In genomic region chr1:31700468-31701136, GRCh38 we compare ENCODE assay signal across 10 cellular contexts. TPM values are rescaled to one million over a fixed set of nuclear protein-coding genes. Genes with fewer than 3 reads are reported as not detected.
A peak's percentile ranks its signal among the peaks of the same experiment; 100 is the strongest.
DNase-seq lines count a peak whose midpoint lies in the region; ATAC-seq, FAIRE-seq and TF ChIP-seq lines count a peak whose summit lies in the region.
"Had no signal": no experiment of that assay in that cellular context is flagged by ENCODE, and none has a peak within 500 bp of the region (broad histone marks: within the 10 kb centered on the region; RNA-seq: fewer than 3 reads in every experiment).

No MANE protein-coding gene starts in this region.

- H3K9me3 ChIP-seq in psoas muscle, result no peaks in the 10 kb centered on the region
- H3K9me3 ChIP-seq: left lung had no signal

- no peak for FAIRE-seq in GM12892 (lab: Jason Lieb, UNC)

- H3K27me3 Mint-ChIP-seq in IgD-negative memory B cell, result peaks cover 21% of the 10 kb centered on the region

- peaks cover 19% of the 10 kb centered on the region for H3K4me1 ChIP-seq in psoas muscle

- DNase-seq in AG09309 (ENCODE audit: low read depth), result no peak
- DNase-seq in coronary artery (ENCODE audit: low spot score), result no peak
- DNase-seq in psoas muscle, result no peak
- DNase-seq in DMS153 treated with DMSO at 0.1 percent for 48 hours (lab: John Stamatoyannopoulos, UW; ENCODE audit: unreplicated experiment), result no peak
- DNase-seq in cerebellar nuclear complex (lab: John Stamatoyannopoulos, UW), result no peak
- no peak for DNase-seq in GM12892 (ENCODE audit: insufficient read length)

- TF ChIP-seq POLR2A in GM12892 (IDR thresholded peaks at IDR 0.05; ENCODE audit: low read depth, low read length), result no peak

- TF ChIP-seq CTCF in AG09309 (IDR thresholded peaks at IDR 0.05; ENCODE audit: control insufficient read depth, insufficient read depth, low read depth, low read length, missing control alignments) (no peak), coronary artery (IDR thresholded peaks at IDR 0.05) (no peak), psoas muscle (IDR thresholded peaks at IDR 0.05) (no peak)

- peak overlapping the region in 2 of 3 donors; percentile 80 to 84 for H3K27ac Mint-ChIP-seq in IgD-negative memory B cell
- H3K27ac Mint-ChIP-seq: endodermal cell had no signal

- peaks cover 17 to 26% (median 23%) of the 10 kb centered on the region in 3 donors for H3K4me1 Mint-ChIP-seq in IgD-negative memory B cell

- peak overlapping the region; percentile 85 for H3K4me3 ChIP-seq in AG09309 (ENCODE audit: control insufficient read depth, low read depth, low read length)
- peak overlapping the region; percentile 74 for H3K4me3 ChIP-seq in coronary artery
- no peak overlapping the region for H3K4me3 ChIP-seq in psoas muscle
- H3K4me3 ChIP-seq: left lung had no signal

- no peaks in the 10 kb centered on the region for H3K36me3 Mint-ChIP-seq in IgD-negative memory B cell

- ATAC-seq in psoas muscle (no peak), HG02970 (IDR thresholded peaks at IDR 0.05; ENCODE audit: low FRiP score, unreplicated experiment) (no peak)

- H3K9me3 Mint-ChIP-seq in IgD-negative memory B cell, result no peaks in the 10 kb centered on the region
- H3K9me3 Mint-ChIP-seq: endodermal cell had no signal

- no peaks in the 10 kb centered on the region for H3K27me3 ChIP-seq in psoas muscle (ENCODE audit: insufficient read depth in 3 of 3, low read length in 2 of 3)

- H3K27ac ChIP-seq in coronary artery (peak overlapping the region; percentile 79 to 97), psoas muscle (peak overlapping the region; percentile 56)

- peak overlapping the region in 1 of 4 donors; percentile 17 for H3K4me3 Mint-ChIP-seq in IgD-negative memory B cell
- H3K4me3 Mint-ChIP-seq: endodermal cell had no signal

- WGBS in psoas muscle, 3 donors, result 58 to 61% (median 59%) methylated on average over 7 of the region's 7 CpGs

- intact Hi-C loops in psoas muscle (cut with DNase I), result no loop called here

- H3K36me3 ChIP-seq in psoas muscle (ENCODE audit: insufficient read depth in 1 of 2, low read depth in 1 of 2), result no peaks in the 10 kb centered on the region
- H3K36me3 ChIP-seq: left lung had no signal

RNA-seq across cellular contexts. Expression of gene COL16A1, which starts 3.2 kb away (rescaled TPM):
- polyA plus RNA-seq in IgD-negative memory B cell (not detected), psoas muscle (1 to 10 TPM; 2.9 to 4.1 (median 3.5) TPM)
- 10 to 100 TPM in 1 of 4 donors, 1 to 10 TPM in 3; 6.1 to 14.2 (median 8.4) TPM for total RNA-seq in psoas muscle
- 0.36 TPM for polyA plus RNA-seq in GM12892 (2012; ENCODE audit: missing spikeins)

RNA-seq across cellular contexts. Expression of gene PEF1, which starts 55.9 kb away (rescaled TPM):
- polyA plus RNA-seq in IgD-negative memory B cell (79.2 TPM), psoas muscle (10 to 100 TPM; 29.5 to 57.4 (median 30.7) TPM)
- 10 to 100 TPM; 22.1 to 43.1 (median 29.7) TPM for total RNA-seq in psoas muscle
- 47.0 TPM for polyA plus RNA-seq in GM12892 (2012; ENCODE audit: missing spikeins)
